8 cellular contexts compared by ENCODE assay signal in the genomic region with DNA sequence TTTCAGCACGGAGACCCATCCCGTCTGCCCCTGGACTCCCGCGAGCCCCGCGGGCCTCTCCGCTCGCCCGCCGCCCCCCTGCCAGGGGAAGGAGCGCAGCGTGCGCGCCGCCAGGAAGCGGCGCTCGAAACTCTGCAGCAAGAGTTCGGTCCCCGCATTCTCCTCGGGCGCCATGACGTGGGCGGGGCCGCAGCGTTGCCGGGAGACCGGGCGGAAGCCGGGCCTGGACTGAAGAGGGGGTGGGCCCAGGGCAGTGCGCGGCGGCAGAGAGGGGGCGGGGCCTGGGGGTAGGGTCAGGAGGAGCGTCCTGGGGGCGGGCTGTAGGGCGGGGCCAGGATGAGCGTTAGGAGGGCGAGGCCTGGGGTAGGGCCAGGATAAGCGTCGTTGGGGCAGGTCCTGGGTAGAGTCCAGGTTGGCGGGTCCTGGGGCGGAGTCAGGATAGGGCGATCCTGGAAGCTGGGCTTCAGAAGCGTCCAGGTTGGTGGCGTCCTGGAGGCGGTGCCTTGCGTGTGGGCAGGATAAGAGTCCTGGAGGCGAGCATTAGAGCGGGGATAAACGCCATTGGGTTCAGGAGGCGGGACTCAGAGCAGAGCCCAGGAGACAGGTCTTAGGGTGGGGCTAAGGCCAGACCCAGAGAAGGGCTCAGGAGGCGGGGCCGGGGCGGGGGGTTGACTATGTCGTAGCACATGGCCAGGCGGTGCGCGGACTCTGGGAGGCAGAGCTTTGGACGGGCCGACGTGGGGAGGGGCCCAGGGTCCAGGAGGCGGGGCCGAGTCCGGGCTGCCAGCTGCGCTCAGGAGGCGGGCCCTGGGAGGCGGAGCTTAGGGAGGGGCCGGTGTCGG.
DNase-seq lines count a peak whose midpoint lies in the region; ATAC-seq and TF ChIP-seq lines count a peak whose summit lies in the region.
"Not testable (repeated sequence)": the region's sequence is repeated elsewhere in the genome, so short reads cannot be mapped to it uniquely, and the experiment has no call there.

No MANE protein-coding gene starts in this region.

- H3K9me3 Mint-ChIP-seq in immature natural killer cell: not testable (repeated sequence)

- H3K4me3 ChIP-seq in A673 (ENCODE audit: low read depth, low read length, poor library complexity, severe bottlenecking) (peak overlapping the region; percentile 53), smooth muscle cell (peak overlapping the region; percentile 67)

- not testable (repeated sequence) for H3F3A ChIP-seq in smooth muscle cell (ENCODE audit: low read depth)

- intact Hi-C loops in A673 (cut with micrococcal nuclease; ENCODE audit: unreplicated experiment): not testable (repeated sequence)

- not testable (repeated sequence) for H3K27me3 Mint-ChIP-seq in immature natural killer cell (ENCODE audit: low read depth in 3 of 3)

- not testable (repeated sequence) for TF ChIP-seq CTCF in A673 (conservative IDR thresholded peaks at IDR 0.05; ENCODE audit: low read depth, low read length); smooth muscle cell (IDR thresholded peaks at IDR 0.05; ENCODE audit: borderline replicate concordance, insufficient read depth, poor library complexity, severe bottlenecking)

- CTCF ChIA-PET in A673 (lab: Charles Lee): interaction anchor here (0.5 kb wide), 1 partner anchor 187 kb away, joined by 3 read pairs; no protein-coding TSS in a partner anchor

- H3K27ac ChIP-seq in A673 (ENCODE audit: low read depth, low read length, poor library complexity, severe bottlenecking) (peak overlapping the region; percentile 54), smooth muscle cell (ENCODE audit: low read depth) (peak overlapping the region; percentile 96)

- not testable (repeated sequence) for H3K4me1 ChIP-seq in A673 (ENCODE audit: insufficient read depth, low read length, poor library complexity, severe bottlenecking); smooth muscle cell (ENCODE audit: low read depth)

- ATAC-seq in GM18909 (IDR thresholded peaks at IDR 0.05; ENCODE audit: poor library complexity, unreplicated experiment): peak; percentile 100
- ATAC-seq in HG03175 (IDR thresholded peaks at IDR 0.05; ENCODE audit: unreplicated experiment): peak; percentile 100

- H3K36me3 Mint-ChIP-seq in immature natural killer cell: not testable (repeated sequence)

- H3K36me3 ChIP-seq in A673 (ENCODE audit: insufficient read depth, low read length, poor library complexity, severe bottlenecking); smooth muscle cell (ENCODE audit: low read depth): not testable (repeated sequence)

- peak overlapping the region; percentile 93 to 100 (median 99) for H3K27ac Mint-ChIP-seq in immature natural killer cell

- not testable (repeated sequence) for H3K79me2 ChIP-seq in smooth muscle cell (ENCODE audit: low read depth)

- POLR2A ChIA-PET in A673 (lab: Charles Lee; ENCODE audit: low non-redundant PET): not testable (repeated sequence)

- peak overlapping the region; percentile 88 for H3K4me2 ChIP-seq in smooth muscle cell

- peak overlapping the region; percentile 93 for H3K9ac ChIP-seq in smooth muscle cell (ENCODE audit: low read depth)

- peak overlapping the region; percentile 81 for H2AFZ ChIP-seq in smooth muscle cell (ENCODE audit: low read depth)

- peak overlapping the region; percentile 99 to 100 (median 100) for H3K4me3 Mint-ChIP-seq in immature natural killer cell

- not testable (repeated sequence) for H4K20me1 ChIP-seq in smooth muscle cell (ENCODE audit: low read depth)

- DNase-seq in A673 (ENCODE audit: low spot score) (peak; percentile 90), NCI-H2227 treated with DMSO at 0.1 percent for 48 hours (lab: John Stamatoyannopoulos, UW) (peak; percentile 94), immature natural killer cell (peak; percentile 92 to 95 (median 94)), smooth muscle cell (lab: John Stamatoyannopoulos, UW; ENCODE audit: unreplicated experiment) (peak; percentile 97)
- peak; percentile 93 for DNase-seq in activated CD4-positive, CD25-positive, alpha-beta regulatory T cell treated with anti-CD3 and anti-CD28 coated beads, Interleukin-2, amount 50 U/mL, for 16 hours (ENCODE audit: low read depth, low spot score)
- peak; percentile 93 for DNase-seq in central memory CD4-positive, alpha-beta T cell

- under 1% methylated on average over 49 of the region's 70 CpGs for WGBS in smooth muscle cell (ENCODE audit: low lambda C conversion rate)

- H3K27me3 ChIP-seq in A673 (replicated peaks; ENCODE audit: insufficient read depth, low read depth, low read length, poor library complexity); smooth muscle cell (ENCODE audit: low read depth): not testable (repeated sequence)

- not testable (repeated sequence) for H3K9me3 ChIP-seq in A673 (ENCODE audit: low read depth, low read length, poor library complexity, severe bottlenecking); smooth muscle cell (replicated peaks; ENCODE audit: low read depth)

- peaks cover 18% of the 10 kb centered on the region in 2 donors for H3K4me1 Mint-ChIP-seq in immature natural killer cell

- not testable (repeated sequence) for BruUV-seq in A673 (replicated peaks; lab: Mats Ljungman, UMichigan)

Comparison
In these comparisons a context has a peak if more than half of its experiments do, and no peak if none do; other contexts are left out.
1. Peak in every context shown above with its lines: DNase-seq, ATAC-seq, H3K4me3 ChIP-seq and H3K27ac ChIP-seq.